Comparison of ENCODE assay signal across 21 cellular contexts in the genomic region with DNA sequence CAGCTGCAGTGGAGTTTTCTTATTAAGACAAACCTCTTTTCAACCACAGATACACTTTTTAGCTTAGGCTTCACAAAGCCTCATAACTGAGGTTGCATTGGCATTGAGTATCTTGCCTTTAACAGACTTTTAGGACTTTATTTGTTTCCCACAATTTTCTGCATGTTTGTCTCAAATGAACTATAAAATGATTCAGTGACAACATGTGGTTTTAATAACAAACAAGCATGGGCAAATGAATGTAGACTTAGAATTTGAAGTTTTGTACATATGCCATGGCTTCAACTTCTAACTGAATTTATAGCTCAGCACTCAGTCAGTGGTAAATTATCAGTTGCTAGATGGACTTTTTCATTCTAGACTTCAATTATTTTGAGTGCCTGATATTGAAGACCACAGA.
DNase-seq lines count a peak whose midpoint lies in the region; TF ChIP-seq lines count a peak whose summit lies in the region.
"Had no signal": no experiment of that assay in that cellular context is flagged by ENCODE, and none has a peak within 500 bp of the region (broad histone marks: within the 10 kb centered on the region; RNA-seq: fewer than 3 reads in every experiment).

No MANE protein-coding gene starts in this region.

- H4K20me1 ChIP-seq in Loucy (ENCODE audit: insufficient read depth, low read length, poor library complexity, severe bottlenecking), result no peaks in the 10 kb centered on the region

- no peaks in the 10 kb centered on the region for H3F3A ChIP-seq in Loucy (ENCODE audit: low read depth)

- no peak overlapping the region for H2AFZ ChIP-seq in Loucy (ENCODE audit: low read length)

- H3K4me2 ChIP-seq in Loucy (ENCODE audit: low read depth, low read length, poor library complexity, severe bottlenecking), result peak overlapping the region; percentile 11
- H3K4me2 ChIP-seq: BLaER1 had no signal

- H3K4me3 ChIP-seq in AG10803 (ENCODE audit: low read length), result no peak overlapping the region
- H3K4me3 ChIP-seq in Loucy (ENCODE audit: low read length, poor library complexity, severe bottlenecking), result no peak overlapping the region
- no peak overlapping the region for H3K4me3 ChIP-seq in adipocyte (ENCODE audit: low read length)
- no peak overlapping the region for H3K4me3 ChIP-seq in fibroblast of mammary gland (ENCODE audit: control insufficient read depth, low read depth, low read length)
- no peak overlapping the region for H3K4me3 ChIP-seq in MG63
- H3K4me3 ChIP-seq: BLaER1, K562 had no signal

- H3K9ac ChIP-seq in Loucy (ENCODE audit: low read depth, low read length, poor library complexity, severe bottlenecking) (no peak overlapping the region), adipocyte (ENCODE audit: low read length) (no peak overlapping the region)
- H3K9ac ChIP-seq: BLaER1 had no signal

- no peaks in the 10 kb centered on the region for H3K27me3 ChIP-seq in Loucy (ENCODE audit: insufficient read depth, low read length, poor library complexity, severe bottlenecking)
- no peaks in the 10 kb centered on the region for H3K27me3 ChIP-seq in adipocyte (replicated peaks; ENCODE audit: control insufficient read depth, insufficient read depth, low read length)
- H3K27me3 ChIP-seq in MG63, result no peaks in the 10 kb centered on the region
- H3K27me3 ChIP-seq: BLaER1 had no signal

- no peak for TF ChIP-seq POLR2A in erythroblast (IDR thresholded peaks at IDR 0.05; ENCODE audit: low read length)

- H3K4me1 ChIP-seq in Loucy (ENCODE audit: insufficient read depth, low read length, poor library complexity, severe bottlenecking) (peaks cover 57% of the 10 kb centered on the region), adipocyte (ENCODE audit: control insufficient read depth, insufficient read depth, low read length) (peaks cover 5% of the 10 kb centered on the region)

- DNase-seq in AG10803 (ENCODE audit: low read depth), result peak; percentile 76
- DNase-seq in adipocyte (ENCODE audit: low read depth), result peak; percentile 68
- peak; percentile 58 for DNase-seq in fibroblast of mammary gland (ENCODE audit: low read depth)
- DNase-seq in MG63, result no peak
- no peak for DNase-seq in erythroblast (lab: John Stamatoyannopoulos, UW)
- no peak for DNase-seq in activated effector memory CD4-positive, alpha-beta T cell treated with Interleukin-2 at 50 U/mL for 16 hours
- DNase-seq in putamen (ENCODE audit: low spot score), result no peak
- DNase-seq: Caco-2; CD4-positive, alpha-beta T cell; DMS153; H7; HFFc6; NCI-H1694; NCI-H2081 treated with DMSO at 0.1 percent for 48 hours; NCI-H2171 treated with DMSO at 0.1 percent for 48 hours; NCI-H524 treated with DMSO at 0.1 percent for 48 hours; NCI-H82; Right ventricle myocardium superior had no signal

- H3K36me3 ChIP-seq in Loucy (ENCODE audit: insufficient read depth, low read length) (no peaks in the 10 kb centered on the region), adipocyte (ENCODE audit: control insufficient read depth, insufficient read depth, low read length, severe bottlenecking) (no peaks in the 10 kb centered on the region), MG63 (no peaks in the 10 kb centered on the region)
- H3K36me3 ChIP-seq: BLaER1 had no signal

- H3K9me3 ChIP-seq in Loucy (ENCODE audit: insufficient read depth, low read depth, low read length), result peaks cover 12% of the 10 kb centered on the region; the same call in 1 of the 2 replicates
- no peaks in the 10 kb centered on the region for H3K9me3 ChIP-seq in adipocyte (ENCODE audit: control insufficient read depth, low read length)
- no peaks in the 10 kb centered on the region for H3K9me3 ChIP-seq in MG63
- H3K9me3 ChIP-seq: Caco-2 had no signal

- TF ChIP-seq CTCF in AG10803 (conservative IDR thresholded peaks at IDR 0.05; ENCODE audit: low read length) (no peak), Loucy (conservative IDR thresholded peaks at IDR 0.05; ENCODE audit: low read length) (no peak), fibroblast of mammary gland (conservative IDR thresholded peaks at IDR 0.05; ENCODE audit: control insufficient read depth, insufficient read depth, low read depth, low read length) (no peak)

- peaks cover 5% of the 10 kb centered on the region; the same call in 1 of the 2 replicates for H3K79me2 ChIP-seq in Loucy (ENCODE audit: insufficient read depth, low read length)

- no peaks in the 10 kb centered on the region for H3K9me2 ChIP-seq in Loucy (replicated peaks; ENCODE audit: low read depth, low read length)

Comparison
In these comparisons a context has a peak if more than half of its experiments do, and no peak if none do; other contexts are left out.
1. DNase-seq: peak in AG10803 (single experiment), adipocyte (single experiment) and fibroblast of mammary gland (single experiment); none in MG63 (single experiment), erythroblast (0 of 2), activated effector memory CD4-positive, alpha-beta T cell treated with Interleukin-2 at 50 U/mL for 16 hours (single experiment) and putamen (single experiment).